8 cellular contexts compared by ENCODE assay signal in genomic region chr7:100612730-100613446, GRCh38. TPM values are rescaled to one million over a fixed set of nuclear protein-coding genes. Genes with fewer than 3 reads are reported as not detected.
A peak's percentile ranks its signal among the peaks of the same experiment; 100 is the strongest.
DNase-seq lines count a peak whose midpoint lies in the region; ATAC-seq and TF ChIP-seq lines count a peak whose summit lies in the region.

No MANE protein-coding gene starts in this region.

- in situ Hi-C loops in brain microvascular endothelial cell (cut with HindIII; ENCODE audit: low pct_ligation_motif_present, low sequenced_read_pairs) = no loop called here

- no peaks in the 10 kb centered on the region for H3K9me2 ChIP-seq in MM.1S (replicated peaks; ENCODE audit: insufficient read depth, low read length)

- DNase-seq in DMS 273 (lab: John Stamatoyannopoulos, UW; ENCODE audit: unreplicated experiment) = peak; percentile 47
- DNase-seq in DMS 273 treated with DMSO at 0.1 percent for 48 hours (lab: John Stamatoyannopoulos, UW) = no peak
- no peak for DNase-seq in MM.1S
- DNase-seq in brain microvascular endothelial cell = no peak
- no peak for DNase-seq in lower lobe of right lung
- peak; percentile 69 for DNase-seq in upper lobe of right lung
- DNase-seq in Ammon's horn (ENCODE audit: low spot score) = no peak

- no peaks in the 10 kb centered on the region for H4K20me1 ChIP-seq in MM.1S (ENCODE audit: insufficient read depth, low read length)

- H3K27ac ChIP-seq in MM.1S (ENCODE audit: low read length) (no peak overlapping the region), brain microvascular endothelial cell (no peak overlapping the region), lower lobe of right lung (peak overlapping the region; percentile 96), upper lobe of right lung (peak overlapping the region; percentile 95)

- no peaks in the 10 kb centered on the region for H3K79me2 ChIP-seq in MM.1S (ENCODE audit: low read length)

- no peak for TF ChIP-seq CTCF in MM.1S (IDR thresholded peaks at IDR 0.05; ENCODE audit: low read length)
- TF ChIP-seq CTCF in brain microvascular endothelial cell (IDR thresholded peaks at IDR 0.05; ENCODE audit: low read depth, low read length, missing control alignments) = peak; percentile 25
- no peak for TF ChIP-seq CTCF in lower lobe of right lung (IDR thresholded peaks at IDR 0.05)
- TF ChIP-seq CTCF in upper lobe of right lung (IDR thresholded peaks at IDR 0.05) = no peak

- no peaks in the 10 kb centered on the region for H3K9me3 ChIP-seq in MM.1S (replicated peaks; ENCODE audit: insufficient read depth, low read length)
- no peaks in the 10 kb centered on the region for H3K9me3 ChIP-seq in lower lobe of right lung
- no peaks in the 10 kb centered on the region for H3K9me3 ChIP-seq in upper lobe of right lung

- peaks cover 4% of the 10 kb centered on the region; the same call in 1 of the 2 replicates for H3F3A ChIP-seq in MM.1S (ENCODE audit: insufficient read depth, low read length)

- H3K4me1 ChIP-seq in MM.1S (ENCODE audit: low read length) (no peaks in the 10 kb centered on the region), lower lobe of right lung (peaks cover 12% of the 10 kb centered on the region), upper lobe of right lung (peaks cover 13% of the 10 kb centered on the region)

- H3K36me3 ChIP-seq in MM.1S (replicated peaks; ENCODE audit: insufficient read depth, low read length) = no peaks in the 10 kb centered on the region
- no peaks in the 10 kb centered on the region for H3K36me3 ChIP-seq in brain microvascular endothelial cell (replicated peaks)
- peaks cover 9% of the 10 kb centered on the region for H3K36me3 ChIP-seq in lower lobe of right lung
- no peaks in the 10 kb centered on the region for H3K36me3 ChIP-seq in upper lobe of right lung

- ATAC-seq in lower lobe of right lung = peak; percentile 5 to 11
- ATAC-seq in upper lobe of right lung = no peak
- ATAC-seq in GM18517 (IDR thresholded peaks at IDR 0.05; ENCODE audit: unreplicated experiment) = no peak

- peaks cover 79% of the 10 kb centered on the region for H3K27me3 ChIP-seq in MM.1S (replicated peaks; ENCODE audit: insufficient read depth, low read length)
- no peaks in the 10 kb centered on the region for H3K27me3 ChIP-seq in brain microvascular endothelial cell (replicated peaks)
- H3K27me3 ChIP-seq in lower lobe of right lung (ENCODE audit: low read depth) = no peaks in the 10 kb centered on the region
- no peaks in the 10 kb centered on the region for H3K27me3 ChIP-seq in upper lobe of right lung

- intact Hi-C loops in lower lobe of right lung (cut with DNase I) = no loop called here
- intact Hi-C loops in upper lobe of right lung (cut with DNase I) = loop anchor here (10.0 kb wide), 1 partner anchor 72 kb away; no protein-coding TSS in a partner anchor

- peak overlapping the region; percentile 96 for H3K4me2 ChIP-seq in MM.1S (ENCODE audit: low read depth, low read length)

- H3K4me3 ChIP-seq in MM.1S (ENCODE audit: low read length) (peak overlapping the region; percentile 69), brain microvascular endothelial cell (ENCODE audit: low read depth, low read length) (peak overlapping the region; percentile 77), lower lobe of right lung (peak overlapping the region; percentile 84), upper lobe of right lung (peak overlapping the region; percentile 78)

- peak overlapping the region; percentile 73; the same call in 1 of the 2 replicates for H3K9ac ChIP-seq in MM.1S (ENCODE audit: low read length)

- H2AFZ ChIP-seq in MM.1S (ENCODE audit: low read length) = peak overlapping the region; percentile 59

RNA-seq across cellular contexts. Expression of gene MOSPD3, which starts 0.5 kb away (rescaled TPM):
- total RNA-seq in lower lobe of right lung (19.5 TPM), upper lobe of right lung (14.7 TPM)

RNA-seq across cellular contexts. Expression of gene PCOLCE, which starts 10.7 kb away (rescaled TPM):
- total RNA-seq in lower lobe of right lung = 75.2 TPM
- 57.2 TPM for total RNA-seq in upper lobe of right lung

RNA-seq across cellular contexts. Expression of gene FBXO24, which starts 26.8 kb away (rescaled TPM):
- total RNA-seq in lower lobe of right lung (0.74 TPM), upper lobe of right lung (1.4 TPM)

RNA-seq across cellular contexts. Expression of gene LRCH4, which starts 27.0 kb away (rescaled TPM):
- total RNA-seq in lower lobe of right lung (80.3 TPM), upper lobe of right lung (88.0 TPM)

RNA-seq across cellular contexts. Expression of gene TFR2, which starts 28.5 kb away (rescaled TPM):
- 0.35 TPM for total RNA-seq in lower lobe of right lung
- 0.41 TPM for total RNA-seq in upper lobe of right lung

Comparison
In these comparisons a context has a peak if more than half of its experiments do, and no peak if none do; other contexts are left out.
1. DNase-seq: peak in DMS 273 (single experiment) and upper lobe of right lung (single experiment); none in DMS 273 treated with DMSO at 0.1 percent for 48 hours (single experiment), MM.1S (single experiment), brain microvascular endothelial cell (single experiment), lower lobe of right lung (single experiment) and Ammon's horn (single experiment).
2. H3K27ac ChIP-seq: peak in lower lobe of right lung (single experiment) and upper lobe of right lung (single experiment); none in MM.1S (single experiment) and brain microvascular endothelial cell (single experiment).
3. ATAC-seq: peak in lower lobe of right lung (2 of 2); none in upper lobe of right lung (single experiment) and GM18517 (single experiment).
4. Peak in every context shown above with its lines, with median percentiles within 50 percentile points of each other: H3K4me3 ChIP-seq.